In genomic region chr7:130087364-130087763, GRCh38 we compare ENCODE assay signal across 22 cellular contexts.
"Had no signal": no experiment of that assay in that cellular context is flagged by ENCODE, and none has a peak within 500 bp of the region (broad histone marks: within the 10 kb centered on the region; RNA-seq: fewer than 3 reads in every experiment).

No MANE protein-coding gene starts in this region.

- H3K4me3 Mint-ChIP-seq: activated CD4-positive, alpha-beta T cell treated with anti-CD3 and anti-CD28 coated beads, Interleukin-2, amount 10 ng/mL, durations not matched to agents 24 days and 14 days; activated CD8-positive, alpha-beta T cell treated with anti-CD3 and anti-CD28 coated beads for 36 hours; activated naive CD4-positive, alpha-beta T cell treated with anti-CD3 and anti-CD28 coated beads, Interleukin-2, amount 10 ng/mL, durations not matched to agents 7 days and 5 days; activated naive CD8-positive, alpha-beta T cell treated with anti-CD3 and anti-CD28 coated beads, Interleukin-2, amount 50 U/mL, for 24 hours; central memory CD8-positive, alpha-beta T cell; memory B cell had no signal

- H3K9me3 ChIP-seq: mucosa of descending colon, neutrophil, spleen, tibial artery, uterus had no signal

- ATAC-seq: activated CD8-positive, alpha-beta T cell treated with anti-CD3 and anti-CD28 coated beads for 36 hours; activated naive CD8-positive, alpha-beta T cell treated with anti-CD3 and anti-CD28 coated beads, Interleukin-2, amount 50 U/mL, for 24 hours; esophagus mucosa; mucosa of descending colon; stimulated activated naive CD8-positive, alpha-beta T cell treated with anti-CD3 and anti-CD28 coated beads, Interleukin-15, Interleukin-2, amounts not matched to agents 100 U/mL and 50 U/mL, for 24 hours had no signal

- H3K27ac ChIP-seq: coronary artery, neutrophil, spleen, tibial artery, uterus had no signal

- H3K36me3 ChIP-seq: neutrophil, tibial artery, uterus had no signal

- H3K27me3 Mint-ChIP-seq: activated CD4-positive, alpha-beta T cell treated with anti-CD3 and anti-CD28 coated beads, Interleukin-2, amount 10 ng/mL, durations not matched to agents 24 days and 14 days; activated CD8-positive, alpha-beta T cell treated with anti-CD3 and anti-CD28 coated beads for 36 hours; activated naive CD4-positive, alpha-beta T cell treated with anti-CD3 and anti-CD28 coated beads, Interleukin-2, amount 10 ng/mL, durations not matched to agents 7 days and 5 days; activated naive CD8-positive, alpha-beta T cell treated with anti-CD3 and anti-CD28 coated beads, Interleukin-2, amount 50 U/mL, for 24 hours; central memory CD8-positive, alpha-beta T cell; memory B cell; naive B cell had no signal

- H3K4me1 Mint-ChIP-seq: activated naive CD4-positive, alpha-beta T cell treated with anti-CD3 and anti-CD28 coated beads, Interleukin-2, amount 10 ng/mL, durations not matched to agents 7 days and 5 days had no signal

- DNase-seq: activated CD4-positive, alpha-beta T cell treated with anti-CD3 and anti-CD28 coated beads, Interleukin-2, amount 10 ng/mL, durations not matched to agents 24 days and 14 days; activated CD8-positive, alpha-beta T cell treated with anti-CD3 and anti-CD28 coated beads for 36 hours; activated effector memory CD4-positive, alpha-beta T cell treated with Interleukin-2 at 50 U/mL for 16 hours; activated naive CD4-positive, alpha-beta T cell treated with anti-CD3 and anti-CD28 coated beads, Interleukin-2, amount 10 ng/mL, durations not matched to agents 7 days and 5 days; activated naive CD8-positive, alpha-beta T cell treated with anti-CD3 and anti-CD28 coated beads, Interleukin-2, amount 50 U/mL, for 24 hours; activated T-cell treated with anti-CD3 and anti-CD28 coated beads, Interleukin-2, amount 50 U/mL, for 1 hour; aorta; foreskin fibroblast; mucosa of descending colon; naive B cell; spleen; stimulated activated CD8-positive, alpha-beta memory T cell treated with anti-CD3 and anti-CD28 coated beads, Interleukin-4, amount 100 ng/mL, for 48 hours; stimulated activated naive CD8-positive, alpha-beta T cell treated with anti-CD3 and anti-CD28 coated beads, Interleukin-15, Interleukin-2, amounts not matched to agents 100 U/mL and 50 U/mL, for 24 hours; substantia nigra; T-helper 9 cell; tibial artery; uterus had no signal

- H3K27ac Mint-ChIP-seq: activated CD4-positive, alpha-beta T cell treated with anti-CD3 and anti-CD28 coated beads, Interleukin-2, amount 10 ng/mL, durations not matched to agents 24 days and 14 days; activated CD8-positive, alpha-beta T cell treated with anti-CD3 and anti-CD28 coated beads for 36 hours; activated naive CD4-positive, alpha-beta T cell treated with anti-CD3 and anti-CD28 coated beads, Interleukin-2, amount 10 ng/mL, durations not matched to agents 7 days and 5 days; activated naive CD8-positive, alpha-beta T cell treated with anti-CD3 and anti-CD28 coated beads, Interleukin-2, amount 50 U/mL, for 24 hours; memory B cell had no signal

- H3K27me3 ChIP-seq: neutrophil, spleen, tibial artery, uterus had no signal

- H3K4me3 ChIP-seq: coronary artery, mucosa of descending colon, spleen, tibial artery, uterus had no signal

- H3K9me3 Mint-ChIP-seq: activated CD4-positive, alpha-beta T cell treated with anti-CD3 and anti-CD28 coated beads, Interleukin-2, amount 10 ng/mL, durations not matched to agents 24 days and 14 days; activated CD8-positive, alpha-beta T cell treated with anti-CD3 and anti-CD28 coated beads for 36 hours; activated naive CD4-positive, alpha-beta T cell treated with anti-CD3 and anti-CD28 coated beads, Interleukin-2, amount 10 ng/mL, durations not matched to agents 7 days and 5 days; activated naive CD8-positive, alpha-beta T cell treated with anti-CD3 and anti-CD28 coated beads, Interleukin-2, amount 50 U/mL, for 24 hours; central memory CD8-positive, alpha-beta T cell; memory B cell; naive B cell had no signal
